ENCODE assay signal across 1 cellular context in the genomic region with DNA sequence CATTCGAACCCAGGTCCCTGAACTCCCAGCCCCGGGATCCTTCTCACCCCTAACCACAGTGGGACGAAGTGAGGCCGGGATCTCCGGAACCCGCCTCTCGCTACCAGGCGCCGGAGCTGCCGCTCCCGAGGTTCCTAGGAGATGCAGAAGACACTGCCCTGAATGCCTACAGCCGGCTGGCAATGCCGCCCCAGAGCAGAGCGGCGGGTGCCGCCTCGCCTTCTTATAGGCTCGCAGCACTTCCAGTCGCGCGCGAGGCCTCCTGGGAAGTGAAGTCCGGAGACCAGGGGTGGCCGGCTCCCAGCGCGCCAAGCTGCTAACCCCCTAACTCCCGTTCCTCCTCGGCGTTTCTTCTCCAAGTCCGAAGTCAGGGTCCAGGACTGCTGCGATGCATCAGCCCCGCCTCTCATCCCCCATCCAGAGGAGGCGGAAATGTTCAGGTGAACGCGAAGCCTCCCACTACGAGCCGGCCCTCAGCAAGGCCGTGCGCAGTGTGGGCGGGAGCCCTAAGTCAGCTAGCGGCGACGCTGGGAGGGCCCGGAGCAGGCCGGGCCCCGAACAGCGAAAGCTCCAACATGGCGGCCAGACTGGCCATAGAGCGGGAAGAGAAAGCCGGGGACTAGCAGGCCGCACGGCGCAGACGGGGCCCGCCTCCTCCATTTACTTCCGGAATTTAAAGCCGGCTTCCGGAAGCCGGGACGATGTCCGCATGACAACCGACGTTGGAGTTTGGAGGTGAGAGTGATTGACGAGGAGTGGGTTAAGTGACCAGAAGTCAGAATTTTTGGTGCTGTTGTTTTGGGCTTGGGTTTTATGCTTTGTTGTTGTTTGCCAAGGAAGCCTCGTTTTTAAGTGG.
TF ChIP-seq lines count a peak whose summit lies in the region.

A gene with protein sequence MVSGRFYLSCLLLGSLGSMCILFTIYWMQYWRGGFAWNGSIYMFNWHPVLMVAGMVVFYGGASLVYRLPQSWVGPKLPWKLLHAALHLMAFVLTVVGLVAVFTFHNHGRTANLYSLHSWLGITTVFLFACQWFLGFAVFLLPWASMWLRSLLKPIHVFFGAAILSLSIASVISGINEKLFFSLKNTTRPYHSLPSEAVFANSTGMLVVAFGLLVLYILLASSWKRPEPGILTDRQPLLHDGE (minus strand): TSS at position 197 of the 856 bp plus-strand sequence. CDS start 5,169 bp downstream, outside the sequence.
A gene (plus strand): TSS at position 689 of the 856 bp plus-strand sequence. CDS start 2,017 bp downstream, outside the sequence.

TF ChIP-seq in IMR-90, 13 proteins besides CTCF, POLR2A, EP300 and RAD21:
- no peak for TF ChIP-seq BHLHE40 (IDR thresholded peaks at IDR 0.05; ENCODE audit: low read depth, low read length)
- TF ChIP-seq MAFK (IDR thresholded peaks at IDR 0.05; ENCODE audit: low read depth, low read length), result no peak
- TF ChIP-seq, protein P1, sequence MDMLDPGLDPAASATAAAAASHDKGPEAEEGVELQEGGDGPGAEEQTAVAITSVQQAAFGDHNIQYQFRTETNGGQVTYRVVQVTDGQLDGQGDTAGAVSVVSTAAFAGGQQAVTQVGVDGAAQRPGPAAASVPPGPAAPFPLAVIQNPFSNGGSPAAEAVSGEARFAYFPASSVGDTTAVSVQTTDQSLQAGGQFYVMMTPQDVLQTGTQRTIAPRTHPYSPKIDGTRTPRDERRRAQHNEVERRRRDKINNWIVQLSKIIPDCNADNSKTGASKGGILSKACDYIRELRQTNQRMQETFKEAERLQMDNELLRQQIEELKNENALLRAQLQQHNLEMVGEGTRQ (IDR thresholded peaks at IDR 0.05; ENCODE audit: low read depth, low read length), result peak; percentile 45
- no peak for TF ChIP-seq RCOR1 (IDR thresholded peaks at IDR 0.05; ENCODE audit: insufficient replicate concordance, low read length)
- no peak for TF ChIP-seq SMC3 (IDR thresholded peaks at IDR 0.05; ENCODE audit: low read depth, low read length)
- TF ChIP-seq MXI1 (IDR thresholded peaks at IDR 0.05; ENCODE audit: borderline replicate concordance, low read depth, low read length), result 0 out of 2 replicates have a peak, but pooled peaks have one; percentile 57
- TF ChIP-seq MAZ (IDR thresholded peaks at IDR 0.05; ENCODE audit: borderline replicate concordance, low read depth, low read length), result peak; percentile 52; the same call in 1 of the 2 replicates
- no peak for TF ChIP-seq NFE2L2 (IDR thresholded peaks at IDR 0.05; ENCODE audit: low read depth, low read length)
- peak; percentile 92; the same call in 1 of the 2 replicates for TF ChIP-seq CHD1 (IDR thresholded peaks at IDR 0.05; ENCODE audit: low read depth, low read length)
